8 cellular contexts compared by ENCODE assay signal in the genomic region with DNA sequence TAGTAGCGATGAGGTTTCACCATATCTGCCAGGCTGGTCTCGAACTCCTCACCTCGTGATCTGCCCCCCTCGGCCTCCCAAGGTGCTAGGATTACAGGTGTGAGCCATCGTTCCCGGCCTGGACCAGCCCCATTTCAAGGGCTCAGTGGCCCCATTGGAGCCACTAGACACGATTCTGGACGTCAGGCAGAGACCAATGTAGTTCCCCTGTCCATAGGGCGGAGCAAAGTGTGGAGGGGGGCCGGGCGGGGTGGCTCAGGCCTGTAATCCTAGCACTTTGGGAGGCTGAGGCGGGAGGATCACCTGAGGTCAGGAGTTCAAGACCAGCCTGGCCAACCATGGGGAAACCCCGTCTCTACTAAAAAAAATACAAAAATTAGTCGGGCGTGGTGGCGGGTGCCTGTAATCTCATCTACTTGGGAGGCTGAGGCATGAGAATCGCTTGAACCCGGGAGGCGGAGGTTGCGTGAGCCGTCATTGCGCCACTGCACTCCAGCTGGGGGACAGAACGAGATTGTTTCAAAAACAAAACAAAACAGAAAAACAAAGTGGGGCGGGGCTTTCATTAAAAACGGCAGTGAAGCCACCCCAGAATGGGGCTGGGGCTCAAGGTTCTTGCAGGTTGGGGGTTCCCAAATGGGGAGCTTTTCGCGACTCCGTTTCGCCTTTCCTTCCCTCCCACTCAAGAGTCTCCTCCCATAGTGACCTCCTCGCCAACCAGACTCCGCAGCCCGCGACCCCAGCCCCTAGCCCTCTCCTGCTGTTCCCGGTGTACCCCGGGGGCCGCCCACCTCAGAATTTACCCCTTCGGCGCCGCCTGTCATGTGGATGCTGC. TPM values are rescaled to one million over a fixed set of nuclear protein-coding genes. Genes with fewer than 3 reads are reported as not detected.
DNase-seq lines count a peak whose midpoint lies in the region; ATAC-seq and TF ChIP-seq lines count a peak whose summit lies in the region.

No MANE protein-coding gene starts in this region.

- peaks cover 3% of the 10 kb centered on the region for H3K36me3 Mint-ChIP-seq in progenitor cell of endocrine pancreas (ENCODE audit: insufficient read depth)

- H3K27ac Mint-ChIP-seq in progenitor cell of endocrine pancreas, result peak overlapping the region; percentile 93

- WGBS in esophagus, 2 donors, result 29 to 31% methylated on average over 39 of the region's 39 CpGs

- no peak for ATAC-seq in GM21723 (IDR thresholded peaks at IDR 0.05; ENCODE audit: unreplicated experiment)

- H3K27ac ChIP-seq in SJCRH30 (peak overlapping the region; percentile 84; the same call in 1 of the 2 replicates), esophagus (ENCODE audit: low read depth in 2 of 2, low read length in 1 of 2) (peak overlapping the region; percentile 95)

- no peak for TF ChIP-seq CTCF in GM06990 (IDR thresholded peaks at IDR 0.05; ENCODE audit: insufficient read depth, low read length, poor library complexity, severe bottlenecking)
- no peak for TF ChIP-seq CTCF in progenitor cell of endocrine pancreas (IDR thresholded peaks at IDR 0.05; ENCODE audit: unreplicated experiment)

- H3K27me3 ChIP-seq in GM06990 (replicated peaks; ENCODE audit: control insufficient read depth, insufficient read depth, low read length) (no peaks in the 10 kb centered on the region), SJCRH30 (no peaks in the 10 kb centered on the region), esophagus (ENCODE audit: control insufficient read depth in 1 of 2, insufficient read depth in 2 of 2, low read length in 2 of 2) (no peaks in the 10 kb centered on the region)

- no peaks in the 10 kb centered on the region for H3K27me3 Mint-ChIP-seq in progenitor cell of endocrine pancreas

- peak overlapping the region; percentile 66 for H3K4me3 ChIP-seq in GM06990 (replicated peaks; ENCODE audit: low read depth, low read length)
- peak overlapping the region; percentile 84 for H3K4me3 ChIP-seq in SJCRH30
- peak overlapping the region; percentile 47 to 51 for H3K4me3 ChIP-seq in esophagus (ENCODE audit: low read depth in 1 of 2, low read length in 2 of 2)

- H3K4me1 Mint-ChIP-seq in progenitor cell of endocrine pancreas (ENCODE audit: low read depth), result peaks cover 14% of the 10 kb centered on the region

- DNase-seq in GM06990 (ENCODE audit: extremely low read depth, insufficient read length) (no peak), SJCRH30 (no peak), progenitor cell of endocrine pancreas (ENCODE audit: low spot score, unreplicated experiment) (no peak), KG1 (lab: John Stamatoyannopoulos, UW) (no peak), HEK293T (ENCODE audit: extremely low spot score) (no peak)
- DNase-seq in stimulated activated CD4-positive, alpha-beta T cell treated with anti-CD3 and anti-CD28 coated beads, Interleukin-2, amount 100 ng/mL, for 24 hours, result no peak

- H3K4me1 ChIP-seq in SJCRH30, result peaks cover 7% of the 10 kb centered on the region; the same call in 1 of the 2 replicates
- H3K4me1 ChIP-seq in esophagus (ENCODE audit: control insufficient read depth in 2 of 2, insufficient read depth in 2 of 2, low read length in 1 of 2), result peaks cover 0 to 4% of the 10 kb centered on the region in 2 donors

- H3K9me3 Mint-ChIP-seq in progenitor cell of endocrine pancreas (ENCODE audit: low read depth), result no peaks in the 10 kb centered on the region

- POLR2A ChIA-PET in HEK293T (lab: Yijun Ruan, JAX), result interaction anchor here (1.0 to 1.2 kb wide), 2 partner anchors 10 to 11 kb away, joined by 4 to 6 read pairs; a partner anchor contains a TSS

- CTCF ChIA-PET in HEK293T (lab: Yijun Ruan, JAX), result interaction anchor here (0.6 kb wide), 1 partner anchor 48 kb away, joined by 3 read pairs; no protein-coding TSS in a partner anchor

- H3K36me3 ChIP-seq in GM06990 (ENCODE audit: control insufficient read depth, insufficient read depth, low read length), result no peaks in the 10 kb centered on the region
- H3K36me3 ChIP-seq in SJCRH30, result peaks cover 3% of the 10 kb centered on the region; the same call in 1 of the 2 replicates
- H3K36me3 ChIP-seq in esophagus (ENCODE audit: control insufficient read depth in 2 of 2, insufficient read depth in 2 of 2, low read length in 1 of 2), result no peaks in the 10 kb centered on the region

- peak overlapping the region; percentile 94 for H3K4me3 Mint-ChIP-seq in progenitor cell of endocrine pancreas (ENCODE audit: low read depth)

- H3K9me3 ChIP-seq in SJCRH30 (replicated peaks) (no peaks in the 10 kb centered on the region), esophagus (ENCODE audit: control insufficient read depth in 2 of 2, insufficient read depth in 1 of 2, low read depth in 1 of 2, low read length in 1 of 2) (no peaks in the 10 kb centered on the region)

TF ChIP-seq in HEK293T, 16 proteins besides CTCF, POLR2A, EP300 and RAD21:
- no peak for TF ChIP-seq TARDBP (IDR thresholded peaks at IDR 0.05)
- TF ChIP-seq ARNT (IDR thresholded peaks at IDR 0.05), result no peak
- no peak for TF ChIP-seq FOXK2 (IDR thresholded peaks at IDR 0.05)
- TF ChIP-seq ZNF384 (IDR thresholded peaks at IDR 0.05), result no peak
- no peak for TF ChIP-seq L3MBTL2 (conservative IDR thresholded peaks at IDR 0.05)
- TF ChIP-seq BHLHE40 (IDR thresholded peaks at IDR 0.05; ENCODE audit: borderline replicate concordance), result no peak
- no peak for TF ChIP-seq SP1 (IDR thresholded peaks at IDR 0.05)
- no peak for TF ChIP-seq SUZ12 (IDR thresholded peaks at IDR 0.05)
- TF ChIP-seq HDGF (IDR thresholded peaks at IDR 0.05; ENCODE audit: borderline replicate concordance), result no peak
- no peak for TF ChIP-seq LEF1 (IDR thresholded peaks at IDR 0.05; ENCODE audit: borderline replicate concordance)
- TF ChIP-seq, protein P1, sequence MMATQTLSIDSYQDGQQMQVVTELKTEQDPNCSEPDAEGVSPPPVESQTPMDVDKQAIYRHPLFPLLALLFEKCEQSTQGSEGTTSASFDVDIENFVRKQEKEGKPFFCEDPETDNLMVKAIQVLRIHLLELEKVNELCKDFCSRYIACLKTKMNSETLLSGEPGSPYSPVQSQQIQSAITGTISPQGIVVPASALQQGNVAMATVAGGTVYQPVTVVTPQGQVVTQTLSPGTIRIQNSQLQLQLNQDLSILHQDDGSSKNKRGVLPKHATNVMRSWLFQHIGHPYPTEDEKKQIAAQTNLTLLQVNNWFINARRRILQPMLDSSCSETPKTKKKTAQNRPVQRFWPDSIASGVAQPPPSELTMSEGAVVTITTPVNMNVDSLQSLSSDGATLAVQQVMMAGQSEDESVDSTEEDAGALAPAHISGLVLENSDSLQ (IDR thresholded peaks at IDR 0.05), result no peak
- no peak for TF ChIP-seq ELF4 (IDR thresholded peaks at IDR 0.05)
- TF ChIP-seq CTBP1 (IDR thresholded peaks at IDR 0.05; ENCODE audit: borderline replicate concordance), result no peak
- TF ChIP-seq FOXM1 (IDR thresholded peaks at IDR 0.05; ENCODE audit: borderline replicate concordance), result no peak
- TF ChIP-seq FOXA1 (IDR thresholded peaks at IDR 0.05), result no peak
- TF ChIP-seq NFRKB (IDR thresholded peaks at IDR 0.05), result no peak
TF ChIP-seq in HEK293T: peak in this region for 0.

RNA-seq across cellular contexts. Expression of a gene that starts 0.8 kb away (rescaled TPM):
- 188 and 189 TPM in 2 replicates for total RNA-seq in SJCRH30 (2014; rRNA removed; shearing (Covaris generic))
- polyA plus RNA-seq in esophagus, result 100 to 1,000 TPM; 362 to 444 TPM
- 170 and 186 TPM in 2 replicates for total RNA-seq in progenitor cell of endocrine pancreas

RNA-seq across cellular contexts. Expression of a gene that starts 10.4 kb away (rescaled TPM):
- 166 and 178 TPM in 2 replicates for total RNA-seq in SJCRH30 (2014; rRNA removed; shearing (Covaris generic))
- 100 to 1,000 TPM; 249 to 309 TPM for polyA plus RNA-seq in esophagus
- total RNA-seq in progenitor cell of endocrine pancreas, result 94.7 and 97.0 TPM in 2 replicates

RNA-seq across cellular contexts. Expression of a gene that starts 32.7 kb away (rescaled TPM):
- 67.4 and 71.1 TPM in 2 replicates for total RNA-seq in SJCRH30 (2014; rRNA removed; shearing (Covaris generic))
- 100 to 1,000 TPM; 269 to 368 TPM for polyA plus RNA-seq in esophagus
- total RNA-seq in progenitor cell of endocrine pancreas, result 66.5 and 77.4 TPM in 2 replicates

RNA-seq across cellular contexts. Expression of a gene that starts 43.2 kb away (rescaled TPM):
- total RNA-seq in SJCRH30 (2014; rRNA removed; shearing (Covaris generic)), result 240 and 323 TPM in 2 replicates
- 100 to 1,000 TPM; 471 to 517 TPM for polyA plus RNA-seq in esophagus
- 117 and 120 TPM in 2 replicates for total RNA-seq in progenitor cell of endocrine pancreas

RNA-seq across cellular contexts. Expression of a gene that starts 53.5 kb away (rescaled TPM):
- total RNA-seq in SJCRH30 (2014; rRNA removed; shearing (Covaris generic)), result 1.2 and 1.7 TPM in 2 replicates
- under 1 TPM; 0.32 to 0.47 TPM for polyA plus RNA-seq in esophagus
- 0.34 and 0.84 TPM in 2 replicates for total RNA-seq in progenitor cell of endocrine pancreas
